In the genomic region with DNA sequence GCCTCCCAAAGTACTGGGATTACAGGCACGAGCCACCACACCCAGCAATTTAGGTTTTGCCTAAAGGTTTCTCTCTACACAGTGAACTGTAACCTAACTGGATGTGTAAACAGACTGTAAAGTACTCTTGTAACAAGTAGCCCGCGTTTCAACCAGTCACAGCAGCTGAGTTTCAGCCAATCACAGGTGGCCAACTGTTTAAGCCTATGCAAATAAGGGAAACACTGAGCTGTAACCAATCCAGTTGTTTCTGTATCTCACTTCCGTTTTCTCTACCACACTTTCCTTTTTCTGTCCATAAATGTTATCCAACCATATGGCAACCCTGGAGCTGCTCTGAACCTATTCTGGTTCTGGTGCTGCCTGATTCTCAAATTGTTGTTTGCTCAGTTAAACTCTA, we compare ENCODE assay signal across 19 cellular contexts. TPM values are rescaled to one million over a fixed set of nuclear protein-coding genes. Genes with fewer than 3 reads are reported as not detected.
DNase-seq lines count a peak whose midpoint lies in the region; ATAC-seq, FAIRE-seq and TF ChIP-seq lines count a peak whose summit lies in the region.
"Had no signal": no experiment of that assay in that cellular context is flagged by ENCODE, and none has a peak within 500 bp of the region (broad histone marks: within the 10 kb centered on the region; RNA-seq: fewer than 3 reads in every experiment).

No MANE protein-coding gene starts in this region.

- TF ChIP-seq CTCF in GM12878 (IDR thresholded peaks at IDR 0.05 in 2 of 3, conservative IDR thresholded peaks at IDR 0.05 in 1 of 3; ENCODE audit: control insufficient read depth in 2 of 3, extremely low read depth in 1 of 3, insufficient read depth in 1 of 3, low read depth in 3 of 3, low read length in 3 of 3): no peak

- FAIRE-seq in GM18507 (lab: Jason Lieb, UNC) (peak; percentile 38), GM12878 (lab: Jason Lieb, UNC) (no peak)
- FAIRE-seq: GM12891, H1 had no signal

- no peaks in the 10 kb centered on the region for H3K27me3 Mint-ChIP-seq in activated CD4-positive, alpha-beta memory T cell treated with anti-CD3 and anti-CD28 coated beads for 36 hours
- H3K27me3 Mint-ChIP-seq: CD4-positive, CD25-positive, alpha-beta regulatory T cell had no signal

- H3K4me3 ChIP-seq in GM12878: no peak overlapping the region
- H3K4me3 ChIP-seq: BLaER1 treated with 17β-estradiol and CSF1 and Interleukin-3, amounts not matched to agents 10 nM and 100 nM; HAP-1 had no signal

- no peaks in the 10 kb centered on the region for H3K36me3 ChIP-seq in GM12878 (ENCODE audit: control insufficient read depth in 2 of 2, insufficient read depth in 2 of 2, low read length in 1 of 2)
- H3K36me3 ChIP-seq: BLaER1 treated with 17β-estradiol and CSF1 and Interleukin-3, amounts not matched to agents 10 nM and 100 nM; HAP-1 had no signal

- no TSS peak for BruUV-seq in GM12878 (replicated peaks; lab: Mats Ljungman, UMichigan)

- H3K27ac Mint-ChIP-seq in activated CD4-positive, alpha-beta memory T cell treated with anti-CD3 and anti-CD28 coated beads for 36 hours: no peak overlapping the region
- H3K27ac Mint-ChIP-seq: CD4-positive, CD25-positive, alpha-beta regulatory T cell had no signal

- TF ChIP-seq RAD21 in GM12878 (IDR thresholded peaks at IDR 0.05; ENCODE audit: insufficient read depth, low read depth, low read length): no peak

- H3K36me3 Mint-ChIP-seq in activated CD4-positive, alpha-beta memory T cell treated with anti-CD3 and anti-CD28 coated beads for 36 hours: no peaks in the 10 kb centered on the region
- H3K36me3 Mint-ChIP-seq: CD4-positive, CD25-positive, alpha-beta regulatory T cell had no signal

- WGBS in GM12878 (ENCODE audit: insufficient coverage, insufficient replicate concordance, low lambda C conversion rate, missing lambda C conversion rate): 48% methylated on average over 4 of the region's 4 CpGs

- no peak overlapping the region for H3K27ac ChIP-seq in GM12878 (ENCODE audit: control insufficient read depth, insufficient read depth)
- H3K27ac ChIP-seq in layer of hippocampus (ENCODE audit: low read depth, low read length): peak overlapping the region; percentile 96
- H3K27ac ChIP-seq: BLaER1 treated with 17β-estradiol and CSF1 and Interleukin-3, amounts not matched to agents 10 nM and 100 nM; HL-60 had no signal

- DNase-seq in NCI-H2171 treated with DMSO at 0.1 percent for 48 hours (lab: John Stamatoyannopoulos, UW): peak; percentile 1
- no peak for DNase-seq in NCI-H2171 (lab: John Stamatoyannopoulos, UW)
- no peak for DNase-seq in GM18507 (ENCODE audit: extremely low spot score, insufficient read length, low read depth)
- DNase-seq in GM12878 (ENCODE audit: low read depth, low spot score): no peak
- no peak for DNase-seq in activated effector memory CD4-positive, alpha-beta T cell treated with anti-CD3 and anti-CD28 coated beads, Interleukin-2, amount 50 U/mL, for 16 hours
- DNase-seq in activated CD4-positive, alpha-beta memory T cell treated with anti-CD3 and anti-CD28 coated beads for 36 hours: no peak
- DNase-seq: 8988T; ACHN; CD4-positive, CD25-positive, alpha-beta regulatory T cell; DMS79; IMR-90 had no signal

- CTCF ChIA-PET in GM12878 (lab: Yijun Ruan, JAX): no interaction called here
- CTCF ChIA-PET in activated CD4-positive, alpha-beta memory T cell treated with anti-CD3 and anti-CD28 coated beads for 36 hours (lab: Charles Lee): interaction anchor here (1.5 kb wide), 1 partner anchor 47 kb away, joined by 5 read pairs; no protein-coding TSS in a partner anchor

- TF ChIP-seq EP300 in GM12878 (IDR thresholded peaks at IDR 0.05; ENCODE audit: borderline replicate concordance in 1 of 2, control insufficient read depth in 1 of 2, low read depth in 2 of 2, low read length in 2 of 2): no peak

- H3K27me3 ChIP-seq in GM12878 (replicated peaks in 1 of 2; ENCODE audit: control insufficient read depth in 2 of 2, insufficient read depth in 2 of 2, low read length in 1 of 2) (no peaks in the 10 kb centered on the region), layer of hippocampus (ENCODE audit: control insufficient read depth, insufficient read depth, low read length) (no peaks in the 10 kb centered on the region)
- H3K27me3 ChIP-seq: BLaER1 treated with 17β-estradiol and CSF1 and Interleukin-3, amounts not matched to agents 10 nM and 100 nM had no signal

- no peak overlapping the region for H3K4me3 Mint-ChIP-seq in activated CD4-positive, alpha-beta memory T cell treated with anti-CD3 and anti-CD28 coated beads for 36 hours

- H3K9me3 ChIP-seq in GM12878 (replicated peaks; ENCODE audit: control insufficient read depth, insufficient read depth, low read length): no peaks in the 10 kb centered on the region; the same call in 1 of the 3 replicates
- H3K9me3 ChIP-seq: HAP-1 had no signal

- H4K20me1 ChIP-seq in GM12878 (ENCODE audit: control insufficient read depth, insufficient read depth): no peaks in the 10 kb centered on the region
- H4K20me1 ChIP-seq: BLaER1 treated with 17β-estradiol and CSF1 and Interleukin-3, amounts not matched to agents 10 nM and 100 nM had no signal

- SMC1A ChIA-PET in GM12878 (lab: Charles Lee; ENCODE audit: uncharacterized antibody, unreplicated experiment): interaction anchor here (0.6 kb wide), 1 partner anchor 636 kb away, joined by 4 read pairs; no protein-coding TSS in a partner anchor

- no peaks in the 10 kb centered on the region for H3K79me2 ChIP-seq in GM12878 (ENCODE audit: control insufficient read depth, insufficient read depth, low read length)

- POLR2A ChIA-PET in GM12878 (lab: Charles Lee): no interaction called here
- POLR2A ChIA-PET in activated CD4-positive, alpha-beta memory T cell treated with anti-CD3 and anti-CD28 coated beads for 36 hours (lab: Charles Lee): interaction anchor here (0.7 kb wide), 1 partner anchor 215 kb away, joined by 3 read pairs; no protein-coding TSS in a partner anchor

- TF ChIP-seq POLR2A in GM12878 (IDR thresholded peaks at IDR 0.05; ENCODE audit: low read depth, low read length): no peak

- no peaks in the 10 kb centered on the region for H3K4me1 Mint-ChIP-seq in activated CD4-positive, alpha-beta memory T cell treated with anti-CD3 and anti-CD28 coated beads for 36 hours (ENCODE audit: low read depth)
- H3K4me1 Mint-ChIP-seq: CD4-positive, CD25-positive, alpha-beta regulatory T cell had no signal

- no peaks in the 10 kb centered on the region for H3K4me1 ChIP-seq in GM12878 (ENCODE audit: control insufficient read depth, insufficient read depth, low read length)
- H3K4me1 ChIP-seq: BLaER1 treated with 17β-estradiol and CSF1 and Interleukin-3, amounts not matched to agents 10 nM and 100 nM; HAP-1 had no signal

- intact Hi-C loops in GM12878 (cut with micrococcal nuclease; ENCODE audit: unreplicated experiment): no loop called here
- intact Hi-C loops in activated CD4-positive, alpha-beta memory T cell treated with anti-CD3 and anti-CD28 coated beads for 36 hours (cut with micrococcal nuclease): no loop called here

- RAD21 ChIA-PET in GM12878 (lab: Charles Lee; ENCODE audit: unreplicated experiment): no interaction called here

- no peaks in the 10 kb centered on the region for H3K9me3 Mint-ChIP-seq in activated CD4-positive, alpha-beta memory T cell treated with anti-CD3 and anti-CD28 coated beads for 36 hours

- H3K9ac ChIP-seq in GM12878 (ENCODE audit: control insufficient read depth, insufficient read depth, low read length): no peak overlapping the region
- H3K9ac ChIP-seq: BLaER1 treated with 17β-estradiol and CSF1 and Interleukin-3, amounts not matched to agents 10 nM and 100 nM had no signal

- in situ Hi-C loops in GM12878 (cut with MboI): no loop called here

- peak; percentile 26; the same call in 1 of the 3 replicates for ATAC-seq in GM12878
- no peak for ATAC-seq in HG03108 (IDR thresholded peaks at IDR 0.05; ENCODE audit: unreplicated experiment)

- H3K4me2 ChIP-seq in GM12878 (ENCODE audit: control insufficient read depth, insufficient read depth): no peak overlapping the region
- H3K4me2 ChIP-seq: BLaER1 treated with 17β-estradiol and CSF1 and Interleukin-3, amounts not matched to agents 10 nM and 100 nM had no signal

- H2AFZ ChIP-seq in GM12878 (ENCODE audit: control insufficient read depth, low read depth, low read length): no peak overlapping the region

TF ChIP-seq in GM12878, 131 proteins besides CTCF, POLR2A, EP300 and RAD21:
- TF ChIP-seq STAT3 (IDR thresholded peaks at IDR 0.05; ENCODE audit: low read depth, low read length) (no peak), SPI1 (IDR thresholded peaks at IDR 0.05; ENCODE audit: borderline replicate concordance, insufficient read depth, low read depth, low read length) (0 out of 2 replicates have a peak, but pooled peaks have one; percentile 36)
TF ChIP-seq in GM12878: peak in this region for 1.

RNA-seq across cellular contexts. Expression of a gene that starts 59.9 kb away (rescaled TPM):
- not detected in 2 replicates for total RNA-seq in GM12878 (2013; cell fraction: nucleolus; rRNA removed)
- total RNA-seq in GM12878 (2014; rRNA removed) (not detected in 2 replicates), GM12878 (2014; rRNA removed; fragmentation: Illumina TruSeq; extraction: Trizol) (not detected in 2 replicates), GM12878 (2021) (not detected in 2 replicates)
- polyA plus RNA-seq in GM12878 (2011; ENCODE audit: low read depth): not detected
- polyA plus RNA-seq in GM12878 (2011; rRNA removed) (not detected in 2 replicates), GM12878 (2014; fragmentation: Illumina TruSeq; extraction: Trizol) (not detected in 2 replicates), GM12878 (2014; fragmentation: Nextera tagmentation; extraction: Ambion mirVana) (not detected), GM12878 (2014; rRNA removed) (not detected in 2 replicates), GM12878 (2016; fragmentation: Nextera tagmentation; extraction: Ambion mirVana) (not detected)
- polyA plus RNA-seq in GM12878 (2011; cell fraction: cytosol; rRNA removed): not detected in 2 replicates
- not detected in 2 replicates for polyA plus RNA-seq in GM12878 (2011; cell fraction: nucleus; rRNA removed)
- polyA plus RNA-seq in GM12878 (2012): not detected in 2 replicates
- polyA minus RNA-seq in GM12878 (2011; rRNA and poly(A)+ RNA removed): not detected in 2 replicates
- polyA minus RNA-seq in GM12878 (2011; cell fraction: cytosol; rRNA and poly(A)+ RNA removed): not detected in 2 replicates
- not detected in 2 replicates for polyA minus RNA-seq in GM12878 (2011; cell fraction: nucleus; rRNA and poly(A)+ RNA removed)
- total RNA-seq in activated CD4-positive, alpha-beta memory T cell treated with anti-CD3 and anti-CD28 coated beads for 36 hours: not detected
- total RNA-seq: CD4-positive, CD25-positive, alpha-beta regulatory T cell; G401; H1; IMR-90 had no signal
- polyA plus RNA-seq: CD4-positive, CD25-positive, alpha-beta regulatory T cell; H1; IMR-90 had no signal
